Comparison of ENCODE assay signal across 18 cellular contexts in the genomic region with DNA sequence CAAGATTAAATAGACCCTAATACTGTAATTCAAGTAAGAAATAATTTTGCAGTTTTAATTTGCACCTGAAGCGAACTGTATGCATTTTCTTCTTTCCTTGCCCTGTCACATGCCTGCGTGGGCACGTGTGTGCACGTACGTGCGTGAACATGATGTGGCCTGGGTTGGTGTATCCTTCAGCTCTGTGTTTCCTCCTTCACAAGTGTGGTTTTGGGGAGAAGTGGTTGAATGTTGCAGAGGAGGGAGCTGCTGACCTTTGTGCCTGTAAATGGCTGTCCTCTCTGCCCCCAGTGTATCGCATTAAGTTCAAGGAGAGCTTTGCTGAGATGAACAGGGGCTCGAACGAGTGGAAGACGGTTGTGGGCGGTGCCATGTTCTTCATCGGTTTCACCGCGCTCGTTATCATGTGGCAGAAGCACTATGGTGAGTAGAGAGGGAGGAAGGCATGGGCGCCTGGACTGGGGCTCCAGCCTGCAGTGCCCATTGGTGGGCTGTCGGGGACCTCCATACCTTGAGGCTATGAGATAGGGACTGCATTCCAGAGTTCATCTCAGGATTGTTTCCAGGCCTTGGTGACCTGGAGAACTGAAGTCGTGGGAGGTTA. TPM values are rescaled to one million over a fixed set of nuclear protein-coding genes. Genes with fewer than 3 reads are reported as not detected.
DNase-seq lines count a peak whose midpoint lies in the region; ATAC-seq, FAIRE-seq and TF ChIP-seq lines count a peak whose summit lies in the region.
"Had no signal": no experiment of that assay in that cellular context is flagged by ENCODE, and none has a peak within 500 bp of the region (broad histone marks: within the 10 kb centered on the region; RNA-seq: fewer than 3 reads in every experiment).

No MANE protein-coding gene starts in this region.

- H3K27me3 ChIP-seq in heart right ventricle (no peaks in the 10 kb centered on the region), A673 (replicated peaks; ENCODE audit: insufficient read depth, low read depth, low read length, poor library complexity) (no peaks in the 10 kb centered on the region)

- H3K9me3 Mint-ChIP-seq in endothelial cell (ENCODE audit: unreplicated experiment): no peaks in the 10 kb centered on the region
- no peaks in the 10 kb centered on the region for H3K9me3 Mint-ChIP-seq in stimulated activated naive B cell treated with anti-CD40 and anti-IgM and Interleukin-4, amounts not matched to agents 10 μg/mL and 1 μg/mL and 100 μg/mL, for 72 hours
- H3K9me3 Mint-ChIP-seq: CD4-positive, alpha-beta T cell had no signal

- H3K27ac ChIP-seq in heart right ventricle (no peak overlapping the region), A673 (ENCODE audit: low read depth, low read length, poor library complexity, severe bottlenecking) (no peak overlapping the region)
- H3K27ac ChIP-seq: KMS-11 had no signal

- peaks cover 9% of the 10 kb centered on the region for H3K4me1 Mint-ChIP-seq in endothelial cell (ENCODE audit: unreplicated experiment)
- peaks cover 24 to 32% of the 10 kb centered on the region in 2 donors for H3K4me1 Mint-ChIP-seq in stimulated activated naive B cell treated with anti-CD40 and anti-IgM and Interleukin-4, amounts not matched to agents 10 μg/mL and 1 μg/mL and 100 μg/mL, for 72 hours

- TF ChIP-seq POLR2A in GM12892 (IDR thresholded peaks at IDR 0.05; ENCODE audit: low read depth, low read length): 0 out of 2 replicates have a peak, but pooled peaks have one; percentile 24
- no peak for TF ChIP-seq POLR2A in GM18505 (IDR thresholded peaks at IDR 0.05; ENCODE audit: borderline replicate concordance, extremely low read depth, insufficient read depth, insufficient read length)

- no peak overlapping the region for H3K27ac Mint-ChIP-seq in endothelial cell (ENCODE audit: unreplicated experiment)
- peak overlapping the region; percentile 4 for H3K27ac Mint-ChIP-seq in stimulated activated naive B cell treated with anti-CD40 and anti-IgM and Interleukin-4, amounts not matched to agents 10 μg/mL and 1 μg/mL and 100 μg/mL, for 72 hours
- H3K27ac Mint-ChIP-seq: CD4-positive, alpha-beta T cell had no signal

- no peak for FAIRE-seq in GM12892 (lab: Jason Lieb, UNC)
- FAIRE-seq: D721Med, G401.6 had no signal

- peaks cover 6 to 35% (median 20%) of the 10 kb centered on the region in 9 donors for H3K4me1 ChIP-seq in heart right ventricle
- H3K4me1 ChIP-seq in A673 (ENCODE audit: insufficient read depth, low read length, poor library complexity, severe bottlenecking): no peaks in the 10 kb centered on the region
- H3K4me1 ChIP-seq: BE2C, Caco-2 had no signal

- intact Hi-C loops in left ventricle myocardium superior (cut with micrococcal nuclease) (no loop called here), heart right ventricle (cut with DNase I) (no loop called here), A673 (cut with micrococcal nuclease; ENCODE audit: unreplicated experiment) (no loop called here)

- peak; percentile 6 for ATAC-seq in left ventricle myocardium superior
- no peak for ATAC-seq in heart right ventricle
- no peak for ATAC-seq in stimulated activated naive B cell treated with anti-CD40 and anti-IgM and Interleukin-4, amounts not matched to agents 10 μg/mL and 1 μg/mL and 100 μg/mL, for 72 hours (replicated peaks)
- no peak for ATAC-seq in GM18505 (IDR thresholded peaks at IDR 0.05; ENCODE audit: unreplicated experiment)

- 80 to 92% methylated on average over 18 of the region's 18 CpGs for WGBS in heart right ventricle, 2 donors

- no peak for DNase-seq in left ventricle myocardium superior
- DNase-seq in heart right ventricle: no peak
- no peak for DNase-seq in GM12892 (ENCODE audit: insufficient read length)
- no peak for DNase-seq in endothelial cell (ENCODE audit: low spot score)
- no peak for DNase-seq in stimulated activated naive B cell treated with anti-CD40 and anti-IgM and Interleukin-4, amounts not matched to agents 10 μg/mL and 1 μg/mL and 100 μg/mL, for 72 hours
- no peak for DNase-seq in A673 (ENCODE audit: low spot score)
- DNase-seq in NCI-H510A treated with DMSO at 0.1 percent for 48 hours (lab: John Stamatoyannopoulos, UW): no peak
- DNase-seq: ACHN; BE2C; C1 segment of cervical spinal cord; Caco-2; CD4-positive, alpha-beta T cell; GOT3; H7 had no signal

- H3K36me3 ChIP-seq in heart right ventricle: peaks cover 3 to 66% (median 37%) of the 10 kb centered on the region in 9 donors
- H3K36me3 ChIP-seq in A673 (ENCODE audit: insufficient read depth, low read length, poor library complexity, severe bottlenecking): peaks cover 62% of the 10 kb centered on the region

- H3K36me3 Mint-ChIP-seq in endothelial cell (ENCODE audit: low read depth, unreplicated experiment): peaks cover 53% of the 10 kb centered on the region
- H3K36me3 Mint-ChIP-seq in stimulated activated naive B cell treated with anti-CD40 and anti-IgM and Interleukin-4, amounts not matched to agents 10 μg/mL and 1 μg/mL and 100 μg/mL, for 72 hours: peaks cover 39 to 48% of the 10 kb centered on the region in 2 donors

- H3K27me3 Mint-ChIP-seq in endothelial cell (ENCODE audit: unreplicated experiment): peaks cover 3% of the 10 kb centered on the region
- H3K27me3 Mint-ChIP-seq in stimulated activated naive B cell treated with anti-CD40 and anti-IgM and Interleukin-4, amounts not matched to agents 10 μg/mL and 1 μg/mL and 100 μg/mL, for 72 hours: peaks cover 0 to 6% of the 10 kb centered on the region in 2 donors
- H3K27me3 Mint-ChIP-seq: CD4-positive, alpha-beta T cell had no signal

- CTCF ChIA-PET in A673 (lab: Charles Lee): no interaction called here

- H3K4me3 ChIP-seq in heart right ventricle (no peak overlapping the region), A673 (ENCODE audit: low read depth, low read length, poor library complexity, severe bottlenecking) (no peak overlapping the region)

- no TSS peak for BruUV-seq in A673 (replicated peaks; lab: Mats Ljungman, UMichigan)

- POLR2A ChIA-PET in A673 (lab: Charles Lee; ENCODE audit: low non-redundant PET): no interaction called here

- H3K9me3 ChIP-seq in heart right ventricle (no peaks in the 10 kb centered on the region), A673 (ENCODE audit: low read depth, low read length, poor library complexity, severe bottlenecking) (no peaks in the 10 kb centered on the region)
- H3K9me3 ChIP-seq: BE2C, Caco-2 had no signal

- peak overlapping the region; percentile 31 for H3K4me3 Mint-ChIP-seq in endothelial cell (ENCODE audit: unreplicated experiment)
- no peak overlapping the region for H3K4me3 Mint-ChIP-seq in stimulated activated naive B cell treated with anti-CD40 and anti-IgM and Interleukin-4, amounts not matched to agents 10 μg/mL and 1 μg/mL and 100 μg/mL, for 72 hours
- H3K4me3 Mint-ChIP-seq: CD4-positive, alpha-beta T cell had no signal

- TF ChIP-seq CTCF in heart right ventricle (IDR thresholded peaks at IDR 0.05) (no peak), endothelial cell (IDR thresholded peaks at IDR 0.05; ENCODE audit: unreplicated experiment) (no peak), A673 (conservative IDR thresholded peaks at IDR 0.05; ENCODE audit: low read depth, low read length) (no peak)

RNA-seq across cellular contexts. Expression of a gene that starts 6.0 kb away (rescaled TPM):
- total RNA-seq in left ventricle myocardium superior (2,116 TPM), heart right ventricle (1,000 to 10,000 TPM; 1,221 to 2,099 (median 1,899) TPM), endothelial cell (ENCODE audit: unreplicated experiment) (552 TPM), A673 (2021) (554 and 575 TPM in 2 replicates)
- polyA plus RNA-seq in heart right ventricle: 1,000 to 10,000 TPM; 2,661 to 4,942 TPM
- polyA plus RNA-seq in GM12892 (2012; ENCODE audit: missing spikeins): 895 TPM

RNA-seq across cellular contexts. Expression of a gene that starts 6.2 kb away (rescaled TPM):
- total RNA-seq in left ventricle myocardium superior: 25.4 TPM
- total RNA-seq in heart right ventricle: 10 to 100 TPM; 17.8 to 29.0 (median 26.1) TPM
- 10 to 100 TPM in 1 of 2 donors, 1 to 10 TPM in 1; 6.2 to 23.1 TPM for polyA plus RNA-seq in heart right ventricle
- 14.5 TPM for polyA plus RNA-seq in GM12892 (2012; ENCODE audit: missing spikeins)
- 42.7 TPM for total RNA-seq in endothelial cell (ENCODE audit: unreplicated experiment)
- 53.1 and 62.7 TPM in 2 replicates for total RNA-seq in A673 (2021)

RNA-seq across cellular contexts. Expression of a gene that starts 54.6 kb away (rescaled TPM):
- total RNA-seq in left ventricle myocardium superior (1.7 TPM), heart right ventricle (1 to 10 TPM in 8 of 10 donors, under 1 TPM in 2; 0.56 to 6.5 (median 1.2) TPM), endothelial cell (ENCODE audit: unreplicated experiment) (0.64 TPM), A673 (2021) (3.8 and 5.9 TPM in 2 replicates)
- 1 to 10 TPM in 1 of 2 donors, under 1 TPM in 1; 0.87 to 4.4 TPM for polyA plus RNA-seq in heart right ventricle
- polyA plus RNA-seq in GM12892 (2012; ENCODE audit: missing spikeins): 5.9 TPM
